Comparison of ENCODE assay signal across 11 cellular contexts in genomic region chr7:35753761-35754603, GRCh38. TPM values are rescaled to one million over a fixed set of nuclear protein-coding genes. Genes with fewer than 3 reads are reported as not detected.
DNase-seq lines count a peak whose midpoint lies in the region; ATAC-seq and TF ChIP-seq lines count a peak whose summit lies in the region.
"Had no signal": no experiment of that assay in that cellular context is flagged by ENCODE, and none has a peak within 500 bp of the region (broad histone marks: within the 10 kb centered on the region; RNA-seq: fewer than 3 reads in every experiment).

No MANE protein-coding gene starts in this region.

- H3K4me1 ChIP-seq in mucosa of descending colon (ENCODE audit: low read depth), result no peaks in the 10 kb centered on the region
- H3K4me1 ChIP-seq in testis, result peaks cover 6% of the 10 kb centered on the region
- peaks cover 0 to 25% (median 0%) of the 10 kb centered on the region in 4 donors for H3K4me1 ChIP-seq in right lobe of liver

- no peak overlapping the region for H3K4me3 ChIP-seq in fibroblast of the aortic adventitia (ENCODE audit: low read depth, low read length)
- no peak overlapping the region for H3K4me3 ChIP-seq in mucosa of descending colon
- H3K4me3 ChIP-seq in testis, result no peak overlapping the region
- H3K4me3 ChIP-seq in right lobe of liver, result no peak overlapping the region

- H3K27me3 ChIP-seq in testis, result no peaks in the 10 kb centered on the region
- no peaks in the 10 kb centered on the region for H3K27me3 ChIP-seq in right lobe of liver

- peak; percentile 81 for ATAC-seq in SK-N-SH treated with all-trans-retinoic acid at 6 μM for 48 hours
- peak; percentile 43 for ATAC-seq in mucosa of descending colon
- no peak for ATAC-seq in right lobe of liver
- no peak for ATAC-seq in GM19467 (IDR thresholded peaks at IDR 0.05; ENCODE audit: unreplicated experiment)
- no peak for ATAC-seq in HG03045 (IDR thresholded peaks at IDR 0.05; ENCODE audit: unreplicated experiment)

- TF ChIP-seq POLR2A in testis (IDR thresholded peaks at IDR 0.05) (no peak), right lobe of liver (IDR thresholded peaks at IDR 0.05) (no peak)

- H3K9me3 ChIP-seq in mucosa of descending colon, result no peaks in the 10 kb centered on the region
- no peaks in the 10 kb centered on the region for H3K9me3 ChIP-seq in testis
- no peaks in the 10 kb centered on the region for H3K9me3 ChIP-seq in right lobe of liver

- H3K27ac ChIP-seq in testis (no peak overlapping the region), right lobe of liver (no peak overlapping the region)

- peak; percentile 88 for DNase-seq in fibroblast of the aortic adventitia (ENCODE audit: low read depth)
- DNase-seq in mucosa of descending colon, result peak in 1 of 3 donors; percentile 12
- DNase-seq in testis, result peak; percentile 55
- DNase-seq in right lobe of liver, result no peak
- no peak for DNase-seq in NCI-H526 treated with DMSO at 0.1 percent for 48 hours (lab: John Stamatoyannopoulos, UW)
- DNase-seq: activated CD8-positive, alpha-beta memory T cell treated with anti-CD3 and anti-CD28 coated beads, Interleukin-2, amount 50 U/mL, for 48 hours; CD4-positive, alpha-beta memory T cell; NCI-H1092 treated with DMSO at 0.1 percent for 48 hours had no signal

- 38 to 50% methylated on average over 7 of the region's 7 CpGs for WGBS in testis, 2 donors
- WGBS in right lobe of liver (ENCODE audit: insufficient coverage, low coverage, low lambda C conversion rate, missing lambda C conversion rate), result 74% methylated on average over 7 of the region's 7 CpGs

- intact Hi-C loops in mucosa of descending colon (cut with DNase I, micrococcal nuclease), result no loop called here
- intact Hi-C loops in testis (cut with DNase I; ENCODE audit: low total_unique reads), result no loop called here
- intact Hi-C loops in right lobe of liver (cut with DNase I), result no loop called here

- no peak for TF ChIP-seq CTCF in fibroblast of the aortic adventitia (IDR thresholded peaks at IDR 0.05; ENCODE audit: insufficient read depth, low read length)
- TF ChIP-seq CTCF in mucosa of descending colon (IDR thresholded peaks at IDR 0.05), result no peak
- no peak for TF ChIP-seq CTCF in testis (IDR thresholded peaks at IDR 0.05)
- no peak for TF ChIP-seq CTCF in right lobe of liver (IDR thresholded peaks at IDR 0.05)

- H3K36me3 ChIP-seq in mucosa of descending colon (ENCODE audit: low read depth), result no peaks in the 10 kb centered on the region
- no peaks in the 10 kb centered on the region for H3K36me3 ChIP-seq in testis (ENCODE audit: low read depth, missing control alignments)
- no peaks in the 10 kb centered on the region for H3K36me3 ChIP-seq in right lobe of liver

TF ChIP-seq in SK-N-SH treated with all-trans-retinoic acid at 6 μM for 48 hours, 23 proteins besides CTCF, POLR2A, EP300 and RAD21 (continues in another document):
- TF ChIP-seq CREB5 (CRISPR knock-in tag; IDR thresholded peaks at IDR 0.05; ENCODE audit: low read depth) (peak; percentile 67; the same call in 1 of the 2 replicates), ZNF70 (CRISPR knock-in tag; IDR thresholded peaks at IDR 0.05) (peak; percentile 72), RARB (CRISPR knock-in tag; IDR thresholded peaks at IDR 0.05) (no peak), PPARA (CRISPR knock-in tag; IDR thresholded peaks at IDR 0.05; ENCODE audit: borderline replicate concordance) (no peak), SNAI2 (CRISPR knock-in tag; IDR thresholded peaks at IDR 0.05) (0 out of 2 replicates have a peak, but pooled peaks have one; percentile 42), ISL1 (CRISPR knock-in tag; IDR thresholded peaks at IDR 0.05) (peak; percentile 92), CSDC2 (CRISPR knock-in tag; IDR thresholded peaks at IDR 0.05) (0 out of 2 replicates have a peak, but pooled peaks have one; percentile 42), ZNF565 (CRISPR knock-in tag; conservative IDR thresholded peaks at IDR 0.05; ENCODE audit: low read depth) (no peak), PATZ1 (CRISPR knock-in tag; IDR thresholded peaks at IDR 0.05; ENCODE audit: borderline replicate concordance) (peak; percentile 34; the same call in 1 of the 2 replicates), ESRRG (CRISPR knock-in tag; IDR thresholded peaks at IDR 0.05) (peak; percentile 56; the same call in 1 of the 2 replicates), POU6F1 (CRISPR knock-in tag; IDR thresholded peaks at IDR 0.05; ENCODE audit: borderline replicate concordance, low read depth) (no peak), ZNF8 (CRISPR knock-in tag; IDR thresholded peaks at IDR 0.05) (peak; percentile 12; the same call in 1 of the 2 replicates), GLIS3 (CRISPR knock-in tag; IDR thresholded peaks at IDR 0.05) (peak; percentile 59; the same call in 1 of the 2 replicates), CSRNP3 (CRISPR knock-in tag; IDR thresholded peaks at IDR 0.05) (no peak), ARNTL (CRISPR knock-in tag; IDR thresholded peaks at IDR 0.05; ENCODE audit: borderline replicate concordance, low read depth) (no peak), TOX (CRISPR knock-in tag; IDR thresholded peaks at IDR 0.05; ENCODE audit: borderline replicate concordance) (no peak), ZFP3 (CRISPR knock-in tag; IDR thresholded peaks at IDR 0.05) (peak; percentile 53; the same call in 1 of the 2 replicates), TCF4 (CRISPR knock-in tag; IDR thresholded peaks at IDR 0.05; ENCODE audit: borderline replicate concordance) (no peak; the same call in 1 of the 2 replicates)

RNA-seq across cellular contexts. Expression of gene SEPTIN7, which starts 46.9 kb away (rescaled TPM):
- total RNA-seq in fibroblast of the aortic adventitia (ENCODE audit: low replicate concordance), result 351 and 582 TPM in 2 replicates
- 100 to 1,000 TPM; 115 to 215 (median 126) TPM for total RNA-seq in mucosa of descending colon
- total RNA-seq in testis, result 100 to 1,000 TPM; 182 to 194 TPM
- 137 TPM for polyA plus RNA-seq in testis (ENCODE audit: insufficient read depth, low read depth, low replicate concordance)
- 10 to 100 TPM; 35.2 to 67.7 (median 56.5) TPM for total RNA-seq in right lobe of liver

RNA-seq across cellular contexts. Expression of gene HERPUD2, which starts 59.0 kb away (rescaled TPM):
- total RNA-seq in fibroblast of the aortic adventitia (ENCODE audit: low replicate concordance) (11.4 and 26.5 TPM in 2 replicates), mucosa of descending colon (10 to 100 TPM; 23.5 to 41.4 (median 34.7) TPM), testis (10 to 100 TPM; 63.5 to 78.4 TPM), right lobe of liver (10 to 100 TPM; 15.4 to 26.7 (median 20.6) TPM)
- 51.7 TPM for polyA plus RNA-seq in testis (ENCODE audit: insufficient read depth, low read depth, low replicate concordance)

Comparison
In these comparisons a context has a peak if more than half of its experiments do, and no peak if none do; other contexts are left out.
1. ATAC-seq: peak in SK-N-SH treated with all-trans-retinoic acid at 6 μM for 48 hours (single experiment) and mucosa of descending colon (single experiment); none in right lobe of liver (0 of 4), GM19467 (single experiment) and HG03045 (single experiment).
2. DNase-seq: peak in fibroblast of the aortic adventitia (single experiment) and testis (single experiment); none in right lobe of liver (0 of 3) and NCI-H526 treated with DMSO at 0.1 percent for 48 hours (single experiment).